28 cellular contexts compared by ENCODE assay signal in the genomic region with DNA sequence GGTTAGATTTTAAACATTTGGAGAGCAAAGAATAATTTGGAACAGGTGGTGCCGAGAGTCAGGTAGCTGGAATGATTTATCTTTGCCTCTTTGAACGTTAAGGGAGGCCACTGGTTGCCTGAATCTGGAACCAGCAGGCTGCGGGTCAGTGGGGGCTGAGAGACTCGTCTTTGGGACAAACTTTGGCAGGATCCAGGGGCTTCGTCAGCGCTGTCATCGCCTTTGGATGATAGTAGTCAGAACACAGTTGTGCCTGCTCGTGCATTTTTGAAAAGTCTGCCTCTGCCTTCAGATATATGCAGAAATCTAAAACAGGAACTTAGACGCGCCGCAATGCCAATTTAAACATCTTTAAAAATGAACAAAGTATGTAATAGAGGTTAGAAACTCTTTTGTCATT. TPM values are rescaled to one million over a fixed set of nuclear protein-coding genes. Genes with fewer than 3 reads are reported as not detected.
A peak's percentile ranks its signal among the peaks of the same experiment; 100 is the strongest.
DNase-seq lines count a peak whose midpoint lies in the region; ATAC-seq and TF ChIP-seq lines count a peak whose summit lies in the region.
"Had no signal": no experiment of that assay in that cellular context is flagged by ENCODE, and none has a peak within 500 bp of the region (broad histone marks: within the 10 kb centered on the region; RNA-seq: fewer than 3 reads in every experiment).

No MANE protein-coding gene starts in this region.

- no peak for DNase-seq in Karpas-422
- no peak for DNase-seq in endodermal cell
- no peak for DNase-seq in memory B cell (ENCODE audit: low spot score in 2 of 2)
- DNase-seq in endothelial cell (ENCODE audit: low spot score), result no peak
- no peak for DNase-seq in NCI-H2107 treated with DMSO at 0.1 percent for 48 hours (lab: John Stamatoyannopoulos, UW; ENCODE audit: unreplicated experiment)
- DNase-seq in Kasumi-1 (lab: John Stamatoyannopoulos, UW), result no peak
- DNase-seq: activated CD4-positive, alpha-beta T cell treated with anti-CD3 and anti-CD28 coated beads for 36 hours; activated T-cell treated with anti-CD3 and anti-CD28 coated beads, Interleukin-2, amount 50 U/mL, for 24 hours; brain microvascular endothelial cell; CD4-positive, CD25-positive, alpha-beta regulatory T cell; EL; GM23248; HFFc6; IMR-90; NCI-H1436 treated with DMSO at 0.1 percent for 48 hours; NCI-H2171 treated with DMSO at 0.1 percent for 48 hours; NCI-H526; SK-N-SH; T-helper 2 cell had no signal

- H3K36me3 ChIP-seq in Karpas-422 (ENCODE audit: insufficient read depth, low read length), result no peaks in the 10 kb centered on the region
- peaks cover 15% of the 10 kb centered on the region for H3K36me3 ChIP-seq in endodermal cell (ENCODE audit: control insufficient read depth, insufficient read depth, low read length)
- no peaks in the 10 kb centered on the region for H3K36me3 ChIP-seq in thymus (ENCODE audit: control insufficient read depth, insufficient read depth)
- H3K36me3 ChIP-seq: brain microvascular endothelial cell, neutrophil had no signal

- H3K4me3 ChIP-seq in Karpas-422 (ENCODE audit: low read length), result no peak overlapping the region
- H3K4me3 ChIP-seq in endodermal cell (ENCODE audit: low read length), result peak overlapping the region; percentile 50
- peak overlapping the region; percentile 0 for H3K4me3 ChIP-seq in thymus (ENCODE audit: low read length)
- H3K4me3 ChIP-seq: GM23248 had no signal

- H3K9me3 ChIP-seq in Karpas-422 (ENCODE audit: low read length) (no peaks in the 10 kb centered on the region), endodermal cell (ENCODE audit: control insufficient read depth, low read length) (no peaks in the 10 kb centered on the region), thymus (ENCODE audit: control insufficient read depth) (no peaks in the 10 kb centered on the region)
- H3K9me3 ChIP-seq: neutrophil, SK-N-SH had no signal

- H3K4me1 ChIP-seq in Karpas-422 (ENCODE audit: low read length) (peaks cover 20% of the 10 kb centered on the region), endodermal cell (ENCODE audit: control insufficient read depth, insufficient read depth, low read length) (peaks cover 22% of the 10 kb centered on the region), thymus (ENCODE audit: control insufficient read depth, insufficient read depth, low read length) (no peaks in the 10 kb centered on the region)

- H3K4me3 Mint-ChIP-seq in endodermal cell (no peak overlapping the region), memory B cell (peak overlapping the region; percentile 46), endothelial cell (ENCODE audit: unreplicated experiment) (no peak overlapping the region)
- H3K4me3 Mint-ChIP-seq: activated CD4-positive, alpha-beta T cell treated with anti-CD3 and anti-CD28 coated beads for 36 hours; activated T-cell treated with anti-CD3 and anti-CD28 coated beads, Interleukin-2, amount 50 U/mL, for 24 hours; HFFc6; stimulated activated effector memory CD8-positive, alpha-beta T cell treated with anti-CD3 and anti-CD28 coated beads, Interleukin-12 subunit alpha, Interleukin-12 subunit beta, amount 100 ng/mL, for 72 hours had no signal

- 79 to 92% methylated on average over 7 to 11 of the region's 11 CpGs for WGBS in endodermal cell (ENCODE audit: insufficient coverage in 1 of 2, insufficient read length in 1 of 2), 2 experiments
- WGBS in thymus, result 73% methylated on average over 11 of the region's 11 CpGs

- H2AFZ ChIP-seq in Karpas-422 (ENCODE audit: low read length), result no peak overlapping the region
- H2AFZ ChIP-seq: GM23248 had no signal

- no peak for TF ChIP-seq CTCF in endodermal cell (conservative IDR thresholded peaks at IDR 0.05)
- no peak for TF ChIP-seq CTCF in endothelial cell (IDR thresholded peaks at IDR 0.05; ENCODE audit: unreplicated experiment)

- H3K4me1 Mint-ChIP-seq in endodermal cell, result peaks cover 62% of the 10 kb centered on the region
- H3K4me1 Mint-ChIP-seq in memory B cell, result no peaks in the 10 kb centered on the region
- H3K4me1 Mint-ChIP-seq in endothelial cell (ENCODE audit: unreplicated experiment), result no peaks in the 10 kb centered on the region
- H3K4me1 Mint-ChIP-seq: activated CD4-positive, alpha-beta T cell treated with anti-CD3 and anti-CD28 coated beads for 36 hours; CD4-positive, CD25-positive, alpha-beta regulatory T cell; stimulated activated effector memory CD8-positive, alpha-beta T cell treated with anti-CD3 and anti-CD28 coated beads, Interleukin-12 subunit alpha, Interleukin-12 subunit beta, amount 100 ng/mL, for 72 hours had no signal

- H3K9ac ChIP-seq in Karpas-422 (ENCODE audit: low read length) (no peak overlapping the region), endodermal cell (ENCODE audit: extremely low read depth, low read length, poor library complexity, severe bottlenecking) (no peak overlapping the region)
- H3K9ac ChIP-seq: GM23248, SK-N-SH had no signal

- no peaks in the 10 kb centered on the region for H4K20me1 ChIP-seq in Karpas-422 (ENCODE audit: insufficient read depth, low read depth, low read length)

- H3K27ac ChIP-seq in Karpas-422 (ENCODE audit: low read length), result no peak overlapping the region
- H3K27ac ChIP-seq in endodermal cell (ENCODE audit: low read depth, low read length), result no peak overlapping the region
- H3K27ac ChIP-seq in thymus (ENCODE audit: low read depth), result peak overlapping the region; percentile 46
- H3K27ac ChIP-seq: brain microvascular endothelial cell, GM23248, neutrophil, RWPE1 had no signal

- H3K27me3 ChIP-seq in Karpas-422 (ENCODE audit: low read length) (no peaks in the 10 kb centered on the region; the same call in 1 of the 2 replicates), endodermal cell (ENCODE audit: control insufficient read depth, insufficient read depth, low read length, poor library complexity, severe bottlenecking) (peaks cover 13% of the 10 kb centered on the region), thymus (ENCODE audit: control insufficient read depth, insufficient read depth) (peaks cover 14% of the 10 kb centered on the region)

- H3K9me2 ChIP-seq in Karpas-422 (replicated peaks; ENCODE audit: insufficient read depth, low read length), result no peaks in the 10 kb centered on the region
- H3K9me2 ChIP-seq: SK-N-SH had no signal

- no peak overlapping the region for H3K27ac Mint-ChIP-seq in endodermal cell
- H3K27ac Mint-ChIP-seq in memory B cell, result peak overlapping the region; percentile 83
- no peak overlapping the region for H3K27ac Mint-ChIP-seq in endothelial cell (ENCODE audit: unreplicated experiment)
- H3K27ac Mint-ChIP-seq: activated CD4-positive, alpha-beta T cell treated with anti-CD3 and anti-CD28 coated beads for 36 hours; activated T-cell treated with anti-CD3 and anti-CD28 coated beads, Interleukin-2, amount 50 U/mL, for 24 hours; CD4-positive, CD25-positive, alpha-beta regulatory T cell; HFFc6; stimulated activated effector memory CD8-positive, alpha-beta T cell treated with anti-CD3 and anti-CD28 coated beads, Interleukin-12 subunit alpha, Interleukin-12 subunit beta, amount 100 ng/mL, for 72 hours had no signal

- ATAC-seq in memory B cell (ENCODE audit: low read depth), result peak; percentile 14
- no peak for ATAC-seq in GM18511 (IDR thresholded peaks at IDR 0.05; ENCODE audit: unreplicated experiment)
- ATAC-seq: activated CD4-positive, alpha-beta T cell treated with anti-CD3 and anti-CD28 coated beads for 36 hours; stimulated activated effector memory CD8-positive, alpha-beta T cell treated with anti-CD3 and anti-CD28 coated beads, Interleukin-12 subunit alpha, Interleukin-12 subunit beta, amount 100 ng/mL, for 72 hours had no signal

- H3K36me3 Mint-ChIP-seq in endodermal cell (ENCODE audit: low read depth) (peaks cover 9% of the 10 kb centered on the region), memory B cell (no peaks in the 10 kb centered on the region), endothelial cell (ENCODE audit: low read depth, unreplicated experiment) (no peaks in the 10 kb centered on the region)
- H3K36me3 Mint-ChIP-seq: CD4-positive, CD25-positive, alpha-beta regulatory T cell; stimulated activated effector memory CD8-positive, alpha-beta T cell treated with anti-CD3 and anti-CD28 coated beads, Interleukin-12 subunit alpha, Interleukin-12 subunit beta, amount 100 ng/mL, for 72 hours had no signal

- H3K9me3 Mint-ChIP-seq in endodermal cell (no peaks in the 10 kb centered on the region), memory B cell (no peaks in the 10 kb centered on the region), endothelial cell (ENCODE audit: unreplicated experiment) (no peaks in the 10 kb centered on the region)
- H3K9me3 Mint-ChIP-seq: activated T-cell treated with anti-CD3 and anti-CD28 coated beads, Interleukin-2, amount 50 U/mL, for 24 hours; HFFc6; stimulated activated effector memory CD8-positive, alpha-beta T cell treated with anti-CD3 and anti-CD28 coated beads, Interleukin-12 subunit alpha, Interleukin-12 subunit beta, amount 100 ng/mL, for 72 hours had no signal

- no peaks in the 10 kb centered on the region for H3K79me2 ChIP-seq in Karpas-422 (ENCODE audit: low read length)

- peak overlapping the region; percentile 41 for H3K4me2 ChIP-seq in Karpas-422 (ENCODE audit: low read depth, low read length, poor library complexity, severe bottlenecking)
- H3K4me2 ChIP-seq: SK-N-SH had no signal

- peaks cover 31% of the 10 kb centered on the region for H3K27me3 Mint-ChIP-seq in endodermal cell (ENCODE audit: insufficient read depth)
- H3K27me3 Mint-ChIP-seq in memory B cell, result peaks cover 12% of the 10 kb centered on the region
- peaks cover 4% of the 10 kb centered on the region for H3K27me3 Mint-ChIP-seq in endothelial cell (ENCODE audit: unreplicated experiment)

RNA-seq across cellular contexts. Expression of a gene that starts 5.0 kb away (rescaled TPM):
- total RNA-seq in Karpas-422 (2014; rRNA removed; shearing (Covaris generic); ENCODE audit: low replicate concordance), result not detected in 2 replicates
- 10 to 100 TPM in 1 of 2 donors, 1 to 10 TPM in 1; 9.1 to 18.0 TPM for total RNA-seq in endodermal cell
- polyA plus RNA-seq in endodermal cell (2013, experiment 1 of 2), result 19.3 TPM
- polyA plus RNA-seq in endodermal cell (2013, experiment 2 of 2), result 17.2 TPM
- polyA plus RNA-seq in thymus, result 28.5 TPM
- not detected for total RNA-seq in endothelial cell (ENCODE audit: unreplicated experiment)
- total RNA-seq: activated CD4-positive, alpha-beta T cell treated with anti-CD3 and anti-CD28 coated beads for 36 hours; activated CD8-positive, alpha-beta memory T cell treated with anti-CD3 and anti-CD28 coated beads for 36 hours; CD4-positive, CD25-positive, alpha-beta regulatory T cell; glomerular endothelial cell; GM23248; kidney epithelial cell; lung microvascular endothelial cell had no signal
- polyA plus RNA-seq: CD4-positive, CD25-positive, alpha-beta regulatory T cell had no signal

Comparison
In these comparisons a context has a peak if more than half of its experiments do, and no peak if none do; other contexts are left out.
1. RNA of a gene that starts 5.0 kb away (total RNA-seq): 9.1 to 18.0 TPM in endodermal cell; not detected in Karpas-422 and not detected in endothelial cell (single experiment); every median in the first group is over 10 times any median in the second.